7 cellular contexts compared by ENCODE assay signal in genomic region chr2:61177727-61178549, GRCh38. TPM values are rescaled to one million over a fixed set of nuclear protein-coding genes. Genes with fewer than 3 reads are reported as not detected.
A peak's percentile ranks its signal among the peaks of the same experiment; 100 is the strongest.
DNase-seq lines count a peak whose midpoint lies in the region; ATAC-seq and TF ChIP-seq lines count a peak whose summit lies in the region.

No MANE protein-coding gene starts in this region.

- H3K9me3 ChIP-seq in SJCRH30 (replicated peaks) (no peaks in the 10 kb centered on the region), iPS-15b (ENCODE audit: control insufficient read depth, insufficient read depth, low read length) (no peaks in the 10 kb centered on the region), spleen (no peaks in the 10 kb centered on the region)

- TF ChIP-seq POLR2A in spleen (IDR thresholded peaks at IDR 0.05) = no peak

- H3K4me1 ChIP-seq in SJCRH30 (peaks cover 10% of the 10 kb centered on the region; the same call in 1 of the 2 replicates), iPS-15b (ENCODE audit: control insufficient read depth, insufficient read depth, low read length) (peaks cover 13% of the 10 kb centered on the region), spleen (peaks cover 26 to 60% (median 54%) of the 10 kb centered on the region in 6 donors)

- in situ Hi-C loops in GM13976 (cut with MboI; ENCODE audit: low sequenced_read_pairs, unreplicated experiment) = no loop called here

- peak overlapping the region; percentile 81 for H3K4me3 ChIP-seq in SJCRH30
- peak overlapping the region; percentile 72 for H3K4me3 ChIP-seq in iPS-15b (ENCODE audit: low read depth, low read length)
- H3K4me3 ChIP-seq in spleen = peak overlapping the region; percentile 61 to 85 (median 76)

- TF ChIP-seq CTCF in spleen (IDR thresholded peaks at IDR 0.05 in 8 of 11, conservative IDR thresholded peaks at IDR 0.05 in 3 of 11) (no peak), GM13976 (IDR thresholded peaks at IDR 0.05; ENCODE audit: borderline replicate concordance, control extremely low read depth, extremely low read depth, insufficient read depth, missing control alignments) (no peak)

- H3K27ac ChIP-seq in SJCRH30 = peak overlapping the region; percentile 95
- H3K27ac ChIP-seq in angular gyrus (ENCODE audit: low read depth, low read length) = peak overlapping the region; percentile 98
- peak overlapping the region; percentile 93 to 99 (median 99) for H3K27ac ChIP-seq in spleen

- H3K27me3 ChIP-seq in SJCRH30 (no peaks in the 10 kb centered on the region), iPS-15b (ENCODE audit: control insufficient read depth, insufficient read depth, low read length) (peaks cover 14% of the 10 kb centered on the region), spleen (replicated peaks in 1 of 7) (no peaks in the 10 kb centered on the region)

- intact Hi-C loops in spleen (cut with DNase I; ENCODE audit: low total_unique reads) = no loop called here

- WGBS in spleen, 5 donors = 12 to 17% (median 13%) methylated on average over 27 to 45 of the region's 45 CpGs

- H3K36me3 ChIP-seq in SJCRH30 (peaks cover 19% of the 10 kb centered on the region), iPS-15b (ENCODE audit: control insufficient read depth, insufficient read depth, low read length) (peaks cover 7% of the 10 kb centered on the region), spleen (peaks cover 0 to 41% (median 29%) of the 10 kb centered on the region in 6 donors)

- H3K9ac ChIP-seq in iPS-15b (ENCODE audit: low read depth, low read length) = peak overlapping the region; percentile 89

- ATAC-seq in GM18867 (IDR thresholded peaks at IDR 0.05; ENCODE audit: unreplicated experiment) = peak; percentile 29
- peak; percentile 21 for ATAC-seq in HG02885 (IDR thresholded peaks at IDR 0.05; ENCODE audit: poor library complexity, unreplicated experiment)

- DNase-seq in SJCRH30 (peak; percentile 56 to 68), spleen (peak; percentile 89), GM13976 (ENCODE audit: low spot score) (no peak)

RNA-seq across cellular contexts. Expression of gene C2orf74, which starts 15.9 kb away (rescaled TPM):
- 16.4 and 19.9 TPM in 2 replicates for total RNA-seq in SJCRH30 (2014; rRNA removed; shearing (Covaris generic))
- 10 to 100 TPM in 6 of 7 donors, 1 to 10 TPM in 1; 9.4 to 34.9 (median 19.4) TPM for total RNA-seq in spleen
- 10 to 100 TPM; 20.5 to 36.7 (median 33.7) TPM for polyA plus RNA-seq in spleen
